ENCODE assay signal across 12 cellular contexts in the genomic region with DNA sequence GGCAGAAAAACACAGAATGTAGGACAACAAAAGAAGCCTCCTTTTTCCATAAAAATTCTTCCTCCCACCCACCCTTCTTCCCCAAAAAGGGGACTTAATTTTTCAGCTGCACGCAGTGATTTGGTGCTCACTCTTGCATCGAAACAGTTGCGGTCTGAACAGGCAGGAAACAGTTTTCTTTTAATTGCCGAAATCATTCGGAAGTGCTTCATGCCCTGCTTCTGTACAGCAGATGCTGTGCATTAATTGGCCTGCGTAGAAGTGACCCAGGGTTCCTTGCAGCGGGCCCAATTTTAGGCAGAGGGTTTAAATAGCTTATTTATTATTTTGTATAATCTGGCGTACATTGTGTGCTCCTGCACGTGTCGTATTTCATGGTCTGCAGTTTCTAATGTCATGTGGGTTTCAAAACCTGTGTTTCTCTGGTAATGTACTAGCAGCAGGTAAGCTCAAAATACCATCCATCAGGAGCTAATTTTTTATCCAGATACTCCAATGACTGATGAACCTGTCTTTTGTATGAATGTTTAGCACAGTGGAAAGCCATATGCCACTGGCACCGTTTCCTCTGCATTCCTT.
DNase-seq lines count a peak whose midpoint lies in the region; ATAC-seq and TF ChIP-seq lines count a peak whose summit lies in the region.
"Had no signal": no experiment of that assay in that cellular context is flagged by ENCODE, and none has a peak within 500 bp of the region (broad histone marks: within the 10 kb centered on the region; RNA-seq: fewer than 3 reads in every experiment).

No MANE protein-coding gene starts in this region.

- no peak for ATAC-seq in stimulated activated naive CD8-positive, alpha-beta T cell treated with anti-CD3 and anti-CD28 coated beads, Interleukin-15, Interleukin-2, amounts not matched to agents 100 U/mL and 50 U/mL, for 24 hours
- ATAC-seq in HG02884 (IDR thresholded peaks at IDR 0.05; ENCODE audit: unreplicated experiment): no peak
- ATAC-seq: esophagus mucosa, heart right ventricle had no signal

- H3K27me3 Mint-ChIP-seq in stimulated activated naive CD8-positive, alpha-beta T cell treated with anti-CD3 and anti-CD28 coated beads, Interleukin-15, Interleukin-2, amounts not matched to agents 100 ng/mL and 50 ng/mL, for 24 hours: no peaks in the 10 kb centered on the region
- H3K27me3 Mint-ChIP-seq in activated T-helper 2 cell treated with anti-CD3 and anti-CD28 coated beads, Interferon-gamma antibody, Interleukin-2, Interleukin-4, amounts not matched to agents 10 μg/mL and 5 μg/mL and 100 μg/mL, durations not matched to agents 14 hours and 24 hours and 36 hours (ENCODE audit: low read depth): peaks cover 4% of the 10 kb centered on the region
- H3K27me3 Mint-ChIP-seq: activated CD4-positive, alpha-beta memory T cell treated with anti-CD3 and anti-CD28 coated beads for 36 hours had no signal

- no peaks in the 10 kb centered on the region for H3K4me1 ChIP-seq in BE2C

- H3K4me3 ChIP-seq in BE2C (ENCODE audit: low read depth, low read length): no peak overlapping the region
- H3K4me3 ChIP-seq: heart right ventricle had no signal

- H3K9me3 Mint-ChIP-seq in stimulated activated naive CD8-positive, alpha-beta T cell treated with anti-CD3 and anti-CD28 coated beads, Interleukin-15, Interleukin-2, amounts not matched to agents 100 ng/mL and 50 ng/mL, for 24 hours: no peaks in the 10 kb centered on the region
- no peaks in the 10 kb centered on the region for H3K9me3 Mint-ChIP-seq in activated T-helper 2 cell treated with anti-CD3 and anti-CD28 coated beads, Interferon-gamma antibody, Interleukin-2, Interleukin-4, amounts not matched to agents 10 μg/mL and 5 μg/mL and 100 μg/mL, durations not matched to agents 14 hours and 24 hours and 36 hours
- H3K9me3 Mint-ChIP-seq: activated CD4-positive, alpha-beta memory T cell treated with anti-CD3 and anti-CD28 coated beads for 36 hours had no signal

- TF ChIP-seq CTCF in BE2C (IDR thresholded peaks at IDR 0.05; ENCODE audit: low read depth, low read length): no peak

- H3K36me3 ChIP-seq in BE2C: no peaks in the 10 kb centered on the region

- H3K27me3 ChIP-seq in BE2C: no peaks in the 10 kb centered on the region

- no peaks in the 10 kb centered on the region for H3K9me3 ChIP-seq in BE2C
- H3K9me3 ChIP-seq: heart right ventricle had no signal

- H3K36me3 Mint-ChIP-seq in stimulated activated naive CD8-positive, alpha-beta T cell treated with anti-CD3 and anti-CD28 coated beads, Interleukin-15, Interleukin-2, amounts not matched to agents 100 ng/mL and 50 ng/mL, for 24 hours (ENCODE audit: low read depth): no peaks in the 10 kb centered on the region
- no peaks in the 10 kb centered on the region for H3K36me3 Mint-ChIP-seq in activated T-helper 2 cell treated with anti-CD3 and anti-CD28 coated beads, Interferon-gamma antibody, Interleukin-2, Interleukin-4, amounts not matched to agents 10 μg/mL and 5 μg/mL and 100 μg/mL, durations not matched to agents 14 hours and 24 hours and 36 hours (ENCODE audit: low read depth)
- H3K36me3 Mint-ChIP-seq: activated CD4-positive, alpha-beta memory T cell treated with anti-CD3 and anti-CD28 coated beads for 36 hours had no signal

- no peak overlapping the region for H3K27ac Mint-ChIP-seq in stimulated activated naive CD8-positive, alpha-beta T cell treated with anti-CD3 and anti-CD28 coated beads, Interleukin-15, Interleukin-2, amounts not matched to agents 100 ng/mL and 50 ng/mL, for 24 hours
- H3K27ac Mint-ChIP-seq in activated T-helper 2 cell treated with anti-CD3 and anti-CD28 coated beads, Interferon-gamma antibody, Interleukin-2, Interleukin-4, amounts not matched to agents 10 μg/mL and 5 μg/mL and 100 μg/mL, durations not matched to agents 14 hours and 24 hours and 36 hours: no peak overlapping the region
- H3K27ac Mint-ChIP-seq: activated CD4-positive, alpha-beta memory T cell treated with anti-CD3 and anti-CD28 coated beads for 36 hours had no signal

- DNase-seq in stimulated activated naive CD8-positive, alpha-beta T cell treated with anti-CD3 and anti-CD28 coated beads, Interleukin-15, Interleukin-2, amounts not matched to agents 100 U/mL and 50 U/mL, for 24 hours: no peak
- DNase-seq in NCI-H2081 treated with DMSO at 0.1 percent for 48 hours (lab: John Stamatoyannopoulos, UW): peak; percentile 93
- DNase-seq in cerebellar nuclear complex (lab: John Stamatoyannopoulos, UW): peak; percentile 23 to 55
- no peak for DNase-seq in BE2C
- no peak for DNase-seq in activated T-helper 2 cell treated with anti-CD3 and anti-CD28 coated beads, Interferon-gamma antibody, Interleukin-2, Interleukin-4, amounts not matched to agents 10 μg/mL and 5 μg/mL and 100 μg/mL, durations not matched to agents 14 hours and 24 hours and 36 hours (ENCODE audit: low spot score)
- no peak for DNase-seq in effector CD8-positive, alpha-beta T cell (lab: John Stamatoyannopoulos, UW)
- DNase-seq: activated CD4-positive, alpha-beta memory T cell treated with anti-CD3 and anti-CD28 coated beads for 36 hours; heart right ventricle; Right ventricle myocardium superior had no signal

- intact Hi-C loops in activated T-helper 2 cell treated with anti-CD3 and anti-CD28 coated beads, Interferon-gamma antibody, Interleukin-2, Interleukin-4, amounts not matched to agents 10 μg/mL and 5 μg/mL and 100 μg/mL, durations not matched to agents 14 hours and 24 hours and 36 hours (cut with micrococcal nuclease): no loop called here

- peak overlapping the region; percentile 45 for H3K4me3 Mint-ChIP-seq in stimulated activated naive CD8-positive, alpha-beta T cell treated with anti-CD3 and anti-CD28 coated beads, Interleukin-15, Interleukin-2, amounts not matched to agents 100 ng/mL and 50 ng/mL, for 24 hours
- H3K4me3 Mint-ChIP-seq in activated T-helper 2 cell treated with anti-CD3 and anti-CD28 coated beads, Interferon-gamma antibody, Interleukin-2, Interleukin-4, amounts not matched to agents 10 μg/mL and 5 μg/mL and 100 μg/mL, durations not matched to agents 14 hours and 24 hours and 36 hours (ENCODE audit: low read depth): no peak overlapping the region
- H3K4me3 Mint-ChIP-seq: activated CD4-positive, alpha-beta memory T cell treated with anti-CD3 and anti-CD28 coated beads for 36 hours had no signal

- peaks cover 12% of the 10 kb centered on the region for H3K4me1 Mint-ChIP-seq in stimulated activated naive CD8-positive, alpha-beta T cell treated with anti-CD3 and anti-CD28 coated beads, Interleukin-15, Interleukin-2, amounts not matched to agents 100 ng/mL and 50 ng/mL, for 24 hours (ENCODE audit: low read depth)
- H3K4me1 Mint-ChIP-seq in activated T-helper 2 cell treated with anti-CD3 and anti-CD28 coated beads, Interferon-gamma antibody, Interleukin-2, Interleukin-4, amounts not matched to agents 10 μg/mL and 5 μg/mL and 100 μg/mL, durations not matched to agents 14 hours and 24 hours and 36 hours (ENCODE audit: low read depth): peaks cover 13% of the 10 kb centered on the region

Comparison
In these comparisons a context has a peak if more than half of its experiments do, and no peak if none do; other contexts are left out.
1. DNase-seq: peak in NCI-H2081 treated with DMSO at 0.1 percent for 48 hours (single experiment) and cerebellar nuclear complex (2 of 2); none in stimulated activated naive CD8-positive, alpha-beta T cell treated with anti-CD3 and anti-CD28 coated beads, Interleukin-15, Interleukin-2, amounts not matched to agents 100 U/mL and 50 U/mL, for 24 hours (single experiment), BE2C (single experiment), activated T-helper 2 cell treated with anti-CD3 and anti-CD28 coated beads, Interferon-gamma antibody, Interleukin-2, Interleukin-4, amounts not matched to agents 10 μg/mL and 5 μg/mL and 100 μg/mL, durations not matched to agents 14 hours and 24 hours and 36 hours (single experiment) and effector CD8-positive, alpha-beta T cell (single experiment).